8 cellular contexts compared by ENCODE assay signal in genomic region chr16:68237243-68238028, GRCh38. TPM values are rescaled to one million over a fixed set of nuclear protein-coding genes. Genes with fewer than 3 reads are reported as not detected.
DNase-seq lines count a peak whose midpoint lies in the region; ATAC-seq and TF ChIP-seq lines count a peak whose summit lies in the region.

No MANE protein-coding gene starts in this region.

- ATAC-seq in GM21786 (IDR thresholded peaks at IDR 0.05; ENCODE audit: unreplicated experiment) (peak; percentile 87), RWPE2 (ENCODE audit: low read depth) (peak; percentile 65), natural killer cell (peak; percentile 78 to 89 (median 83))
- ATAC-seq in stimulated activated naive B cell treated with anti-CD40 and anti-IgM and Interleukin-4, amounts not matched to agents 10 μg/mL and 1 μg/mL and 100 μg/mL, for 72 hours (replicated peaks), result peak; percentile 79 to 82

- intact Hi-C loops in natural killer cell (cut with micrococcal nuclease), result no loop called here

- no peaks in the 10 kb centered on the region for H3K9me3 Mint-ChIP-seq in natural killer cell
- no peaks in the 10 kb centered on the region for H3K9me3 Mint-ChIP-seq in stimulated activated naive B cell treated with anti-CD40 and anti-IgM and Interleukin-4, amounts not matched to agents 10 μg/mL and 1 μg/mL and 100 μg/mL, for 72 hours

- peaks cover 11% of the 10 kb centered on the region; the same call in 1 of the 2 replicates for H3K36me3 ChIP-seq in RWPE2 (ENCODE audit: low read depth)

- DNase-seq in DMS79 (lab: John Stamatoyannopoulos, UW) (peak; percentile 58), Kasumi-1 (lab: John Stamatoyannopoulos, UW) (peak; percentile 94 to 100), RWPE2 (ENCODE audit: low spot score) (peak; percentile 98), fibroblast of peridontal ligament (ENCODE audit: extremely low read depth) (peak; percentile 95), natural killer cell (peak; percentile 72)
- peak; percentile 85 for DNase-seq in activated effector memory CD4-positive, alpha-beta T cell treated with Interleukin-2 at 50 U/mL for 16 hours
- peak; percentile 95 for DNase-seq in stimulated activated naive B cell treated with anti-CD40 and anti-IgM and Interleukin-4, amounts not matched to agents 10 μg/mL and 1 μg/mL and 100 μg/mL, for 72 hours

- H3K27ac Mint-ChIP-seq in natural killer cell, result peak overlapping the region; percentile 74 to 86
- peak overlapping the region; percentile 90 for H3K27ac Mint-ChIP-seq in stimulated activated naive B cell treated with anti-CD40 and anti-IgM and Interleukin-4, amounts not matched to agents 10 μg/mL and 1 μg/mL and 100 μg/mL, for 72 hours

- no peaks in the 10 kb centered on the region for H3K9me3 ChIP-seq in RWPE2 (ENCODE audit: severe bottlenecking)

- H3K4me3 ChIP-seq in RWPE2 (ENCODE audit: severe bottlenecking), result peak overlapping the region; percentile 73

- peak overlapping the region; percentile 91 for H3K27ac ChIP-seq in RWPE2 (ENCODE audit: poor library complexity, severe bottlenecking)

- peaks cover 25 to 42% of the 10 kb centered on the region in 2 donors for H3K4me1 Mint-ChIP-seq in natural killer cell
- peaks cover 26 to 51% of the 10 kb centered on the region in 2 donors for H3K4me1 Mint-ChIP-seq in stimulated activated naive B cell treated with anti-CD40 and anti-IgM and Interleukin-4, amounts not matched to agents 10 μg/mL and 1 μg/mL and 100 μg/mL, for 72 hours

- peaks cover 16% of the 10 kb centered on the region for H3K4me1 ChIP-seq in RWPE2 (ENCODE audit: insufficient read depth, poor library complexity, severe bottlenecking)

- TF ChIP-seq CTCF in RWPE2 (IDR thresholded peaks at IDR 0.05; ENCODE audit: poor library complexity, severe bottlenecking), result no peak
- no peak for TF ChIP-seq CTCF in natural killer cell (IDR thresholded peaks at IDR 0.05)

- H3K27me3 Mint-ChIP-seq in natural killer cell (ENCODE audit: low read depth in 2 of 2), result no peaks in the 10 kb centered on the region
- no peaks in the 10 kb centered on the region for H3K27me3 Mint-ChIP-seq in stimulated activated naive B cell treated with anti-CD40 and anti-IgM and Interleukin-4, amounts not matched to agents 10 μg/mL and 1 μg/mL and 100 μg/mL, for 72 hours

- H3K27me3 ChIP-seq in RWPE2 (ENCODE audit: insufficient read depth, poor library complexity, severe bottlenecking), result no peaks in the 10 kb centered on the region

- peak overlapping the region; percentile 98 for H3K4me3 Mint-ChIP-seq in natural killer cell
- H3K4me3 Mint-ChIP-seq in stimulated activated naive B cell treated with anti-CD40 and anti-IgM and Interleukin-4, amounts not matched to agents 10 μg/mL and 1 μg/mL and 100 μg/mL, for 72 hours, result peak overlapping the region; percentile 86

- H3K36me3 Mint-ChIP-seq in natural killer cell, result no peaks in the 10 kb centered on the region
- peaks cover 0 to 3% of the 10 kb centered on the region in 2 donors for H3K36me3 Mint-ChIP-seq in stimulated activated naive B cell treated with anti-CD40 and anti-IgM and Interleukin-4, amounts not matched to agents 10 μg/mL and 1 μg/mL and 100 μg/mL, for 72 hours

RNA-seq across cellular contexts. Expression of gene ESRP2, which starts 1.5 kb away (rescaled TPM):
- not detected for total RNA-seq in natural killer cell

RNA-seq across cellular contexts. Expression of gene PLA2G15, which starts 7.7 kb away (rescaled TPM):
- total RNA-seq in natural killer cell, result 10 to 100 TPM in 2 of 3 donors, 1 to 10 TPM in 1; 5.6 to 13.0 (median 12.7) TPM

RNA-seq across cellular contexts. Expression of gene SLC7A6, which starts 26.9 kb away (rescaled TPM):
- 10 to 100 TPM; 46.6 to 84.9 (median 69.6) TPM for total RNA-seq in natural killer cell

Comparison
In these comparisons a context has a peak if more than half of its experiments do, and no peak if none do; other contexts are left out.
1. Peak in every context shown above with its lines: DNase-seq, ATAC-seq, H3K4me3 ChIP-seq and H3K27ac ChIP-seq.